11 cellular contexts compared by ENCODE assay signal in genomic region chr2:216560695-216561370, GRCh38.
DNase-seq lines count a peak whose midpoint lies in the region; ATAC-seq and TF ChIP-seq lines count a peak whose summit lies in the region.
"Had no signal": no experiment of that assay in that cellular context is flagged by ENCODE, and none has a peak within 500 bp of the region (broad histone marks: within the 10 kb centered on the region; RNA-seq: fewer than 3 reads in every experiment).

No MANE protein-coding gene starts in this region.

- H2AFZ ChIP-seq in mammary epithelial cell (ENCODE audit: low read depth, low read length) (no peak overlapping the region), fibroblast of lung (ENCODE audit: low read length) (no peak overlapping the region), osteoblast (ENCODE audit: low read length) (peak overlapping the region; percentile 19)

- H3K27ac ChIP-seq in breast epithelium (peak overlapping the region; percentile 62 to 64), mammary epithelial cell (ENCODE audit: insufficient read depth, low read depth, low read length) (no peak overlapping the region), fibroblast of lung (ENCODE audit: insufficient read depth, low read length) (no peak overlapping the region), osteoblast (ENCODE audit: low read depth, low read length) (peak overlapping the region; percentile 68), upper lobe of right lung (peak overlapping the region; percentile 24)

- TF ChIP-seq POLR2A in breast epithelium (IDR thresholded peaks at IDR 0.05), result no peak

- 56% methylated on average over 6 of the region's 6 CpGs for WGBS in mammary epithelial cell (ENCODE audit: low coverage, missing lambda C conversion rate)

- TF ChIP-seq CTCF in breast epithelium (IDR thresholded peaks at IDR 0.05) (no peak), mammary epithelial cell (conservative IDR thresholded peaks at IDR 0.05 in 1 of 2, IDR thresholded peaks at IDR 0.05 in 1 of 2; ENCODE audit: extremely low read depth in 1 of 2, insufficient read depth in 1 of 2, low read depth in 1 of 2, low read length in 2 of 2) (no peak), fibroblast of lung (conservative IDR thresholded peaks at IDR 0.05 in 1 of 2, IDR thresholded peaks at IDR 0.05 in 1 of 2; ENCODE audit: low read depth in 1 of 2, low read length in 2 of 2) (no peak), osteoblast (IDR thresholded peaks at IDR 0.05; ENCODE audit: extremely low read depth, low read depth, low read length) (no peak), upper lobe of right lung (IDR thresholded peaks at IDR 0.05) (no peak)

- in situ Hi-C loops in mammary epithelial cell (cut with MboI; ENCODE audit: low sequenced_read_pairs in 2 of 2) (no loop called here), KBM-7 (cut with MboI; ENCODE audit: low pct_unique_long_range_greater_than_20kb, low sequenced_read_pairs) (no loop called here)

- H3K4me1 ChIP-seq in breast epithelium, result no peaks in the 10 kb centered on the region
- H3K4me1 ChIP-seq in mammary epithelial cell (ENCODE audit: insufficient read depth, low read length), result no peaks in the 10 kb centered on the region
- H3K4me1 ChIP-seq in fibroblast of lung (ENCODE audit: control insufficient read depth, extremely low read depth, insufficient read depth, low read length), result peaks cover 3% of the 10 kb centered on the region
- H3K4me1 ChIP-seq in osteoblast (ENCODE audit: insufficient read depth, low read length), result peaks cover 55% of the 10 kb centered on the region
- H3K4me1 ChIP-seq in upper lobe of right lung, result peaks cover 4% of the 10 kb centered on the region

- no peak overlapping the region for H3K9ac ChIP-seq in mammary epithelial cell (ENCODE audit: insufficient read depth, low read length)
- no peak overlapping the region for H3K9ac ChIP-seq in fibroblast of lung (ENCODE audit: insufficient read depth, low read length)

- dilution Hi-C loops in mammary epithelial cell (cut with HindIII; ENCODE audit: low sequenced_read_pairs), result no loop called here

- ATAC-seq in upper lobe of right lung, result peak; percentile 32

- CTCF ChIA-PET in mammary epithelial cell (lab: Charles Lee; ENCODE audit: low non-redundant PET), result no interaction called here

- H3K9me3 ChIP-seq in breast epithelium (no peaks in the 10 kb centered on the region), mammary epithelial cell (replicated peaks; ENCODE audit: insufficient read depth, low read length) (no peaks in the 10 kb centered on the region), fibroblast of lung (ENCODE audit: control insufficient read depth, insufficient read depth, low read depth, low read length) (no peaks in the 10 kb centered on the region), osteoblast (ENCODE audit: low read depth, low read length) (no peaks in the 10 kb centered on the region), upper lobe of right lung (no peaks in the 10 kb centered on the region)

- BruUV-seq in mammary epithelial cell (replicated peaks; lab: Mats Ljungman, UMichigan), result no TSS peak

- H3K36me3 ChIP-seq in breast epithelium (no peaks in the 10 kb centered on the region), mammary epithelial cell (ENCODE audit: insufficient read depth, low read length) (no peaks in the 10 kb centered on the region), fibroblast of lung (ENCODE audit: control insufficient read depth, insufficient read depth, low read length) (no peaks in the 10 kb centered on the region), osteoblast (ENCODE audit: insufficient read depth, low read length) (no peaks in the 10 kb centered on the region), upper lobe of right lung (no peaks in the 10 kb centered on the region)

- H3K27me3 ChIP-seq in breast epithelium (no peaks in the 10 kb centered on the region), mammary epithelial cell (ENCODE audit: insufficient read depth, low read length) (no peaks in the 10 kb centered on the region), fibroblast of lung (ENCODE audit: control insufficient read depth, insufficient read depth, low read length) (no peaks in the 10 kb centered on the region), osteoblast (ENCODE audit: insufficient read depth, low read length) (no peaks in the 10 kb centered on the region), upper lobe of right lung (no peaks in the 10 kb centered on the region)

- DNase-seq in breast epithelium (ENCODE audit: low spot score in 2 of 2) (peak in 1 of 2 donors; percentile 75), mammary epithelial cell (no peak), fibroblast of lung (ENCODE audit: low read depth in 2 of 2) (peak; percentile 64 to 90), osteoblast (ENCODE audit: insufficient read length, low spot score, missing footprints) (peak; percentile 92), upper lobe of right lung (no peak), DMS114 treated with DMSO at 0.1 percent for 48 hours (lab: John Stamatoyannopoulos, UW; ENCODE audit: unreplicated experiment) (no peak), KBM-7 (no peak), activated gamma-delta T cell treated with Interleukin-2 at 50 U/mL for 16 hours (no peak)
- DNase-seq: 8988T, NCI-H748 treated with DMSO at 0.1 percent for 48 hours, SHP77 treated with DMSO at 0.1 percent for 48 hours had no signal

- H3K4me2 ChIP-seq in mammary epithelial cell (ENCODE audit: insufficient read depth, low read depth, low read length), result no peak overlapping the region
- no peak overlapping the region for H3K4me2 ChIP-seq in fibroblast of lung (ENCODE audit: extremely low read depth, insufficient read depth, low read length)
- no peak overlapping the region for H3K4me2 ChIP-seq in osteoblast (ENCODE audit: insufficient read depth, low read length)

- H3K79me2 ChIP-seq in mammary epithelial cell (ENCODE audit: insufficient read depth, low read length), result no peaks in the 10 kb centered on the region
- no peaks in the 10 kb centered on the region for H3K79me2 ChIP-seq in fibroblast of lung (ENCODE audit: control insufficient read depth, insufficient read depth, low read length)
- no peaks in the 10 kb centered on the region for H3K79me2 ChIP-seq in osteoblast (ENCODE audit: insufficient read depth, low read length)

- H3K4me3 ChIP-seq in breast epithelium (no peak overlapping the region), mammary epithelial cell (replicated peaks in 1 of 3; ENCODE audit: insufficient read depth in 1 of 3, low read depth in 2 of 3, low read length in 3 of 3) (no peak overlapping the region), fibroblast of lung (replicated peaks in 1 of 4; ENCODE audit: control extremely low read depth in 1 of 4, insufficient read depth in 1 of 4, low read depth in 3 of 4, low read length in 4 of 4) (no peak overlapping the region), osteoblast (ENCODE audit: insufficient read depth, low read length) (no peak overlapping the region), upper lobe of right lung (no peak overlapping the region)

- H4K20me1 ChIP-seq in mammary epithelial cell (ENCODE audit: insufficient read depth, low read length), result no peaks in the 10 kb centered on the region
- no peaks in the 10 kb centered on the region for H4K20me1 ChIP-seq in fibroblast of lung (ENCODE audit: control insufficient read depth, extremely low read depth, insufficient read depth, low read length)
- H4K20me1 ChIP-seq in osteoblast (ENCODE audit: insufficient read depth, low read length), result no peaks in the 10 kb centered on the region

- intact Hi-C loops in breast epithelium (cut with DNase I; ENCODE audit: low total_unique reads) (no loop called here), mammary epithelial cell (cut with micrococcal nuclease) (no loop called here), upper lobe of right lung (cut with DNase I) (no loop called here)

Comparison
In these comparisons a context has a peak if more than half of its experiments do, and no peak if none do; other contexts are left out.
1. H3K27ac ChIP-seq: peak in breast epithelium (2 of 2), osteoblast (single experiment) and upper lobe of right lung (single experiment); none in mammary epithelial cell (single experiment) and fibroblast of lung (single experiment).
2. DNase-seq: peak in fibroblast of lung (2 of 2) and osteoblast (single experiment); none in mammary epithelial cell (single experiment), upper lobe of right lung (single experiment), DMS114 treated with DMSO at 0.1 percent for 48 hours (single experiment), KBM-7 (single experiment) and activated gamma-delta T cell treated with Interleukin-2 at 50 U/mL for 16 hours (single experiment).